Comparison of ENCODE assay signal across 21 cellular contexts in genomic region chr10:86500846-86501245, GRCh38. TPM values are rescaled to one million over a fixed set of nuclear protein-coding genes. Genes with fewer than 3 reads are reported as not detected.
A peak's percentile ranks its signal among the peaks of the same experiment; 100 is the strongest.
DNase-seq lines count a peak whose midpoint lies in the region; ATAC-seq and TF ChIP-seq lines count a peak whose summit lies in the region.
"Had no signal": no experiment of that assay in that cellular context is flagged by ENCODE, and none has a peak within 500 bp of the region (broad histone marks: within the 10 kb centered on the region; RNA-seq: fewer than 3 reads in every experiment).

No MANE protein-coding gene starts in this region.

- H3K4me1 Mint-ChIP-seq in activated T-cell treated with anti-CD3 and anti-CD28 coated beads, Interleukin-2, amount 50 U/mL, for 72 hours (ENCODE audit: low read depth): peaks cover 37% of the 10 kb centered on the region
- peaks cover 49% of the 10 kb centered on the region for H3K4me1 Mint-ChIP-seq in activated T-cell treated with anti-CD3 and anti-CD28 coated beads, Interleukin-2, amount 50 U/mL, for 4 hours (ENCODE audit: low read depth)
- peaks cover 33% of the 10 kb centered on the region for H3K4me1 Mint-ChIP-seq in T-helper 17 cell
- H3K4me1 Mint-ChIP-seq in stimulated activated effector memory CD8-positive, alpha-beta T cell treated with anti-CD3 and anti-CD28 coated beads, Interleukin-12 subunit alpha, Interleukin-12 subunit beta, amount 100 ng/mL, for 72 hours: peaks cover 30% of the 10 kb centered on the region

- no peaks in the 10 kb centered on the region for H3K27me3 Mint-ChIP-seq in activated T-cell treated with anti-CD3 and anti-CD28 coated beads, Interleukin-2, amount 50 U/mL, for 72 hours (ENCODE audit: low read depth)
- H3K27me3 Mint-ChIP-seq in activated T-cell treated with anti-CD3 and anti-CD28 coated beads, Interleukin-2, amount 50 U/mL, for 4 hours (ENCODE audit: low read depth): no peaks in the 10 kb centered on the region
- H3K27me3 Mint-ChIP-seq in T-helper 17 cell: no peaks in the 10 kb centered on the region
- H3K27me3 Mint-ChIP-seq: activated CD4-positive, alpha-beta T cell treated with anti-CD3 and anti-CD28 coated beads, Interleukin-2, amount 10 ng/mL, durations not matched to agents 7 days and 5 days had no signal

- ATAC-seq in activated T-cell treated with anti-CD3 and anti-CD28 coated beads, Interleukin-2, amount 50 U/mL, for 72 hours (replicated peaks in 1 of 2): no peak
- no peak for ATAC-seq in activated T-cell treated with anti-CD3 and anti-CD28 coated beads, Interleukin-2, amount 50 U/mL, for 4 hours
- no peak for ATAC-seq in T-helper 17 cell
- no peak for ATAC-seq in stimulated activated effector memory CD8-positive, alpha-beta T cell treated with anti-CD3 and anti-CD28 coated beads, Interleukin-12 subunit alpha, Interleukin-12 subunit beta, amount 100 ng/mL, for 72 hours
- no peak for ATAC-seq in HG02642 (IDR thresholded peaks at IDR 0.05; ENCODE audit: poor library complexity, unreplicated experiment)
- ATAC-seq: left cardiac atrium, upper lobe of right lung had no signal

- H3K4me3 Mint-ChIP-seq in activated T-cell treated with anti-CD3 and anti-CD28 coated beads, Interleukin-2, amount 50 U/mL, for 72 hours: no peak overlapping the region
- no peak overlapping the region for H3K4me3 Mint-ChIP-seq in activated T-cell treated with anti-CD3 and anti-CD28 coated beads, Interleukin-2, amount 50 U/mL, for 4 hours
- no peak overlapping the region for H3K4me3 Mint-ChIP-seq in T-helper 17 cell
- H3K4me3 Mint-ChIP-seq in stimulated activated effector memory CD8-positive, alpha-beta T cell treated with anti-CD3 and anti-CD28 coated beads, Interleukin-12 subunit alpha, Interleukin-12 subunit beta, amount 100 ng/mL, for 72 hours: no peak overlapping the region
- H3K4me3 Mint-ChIP-seq: activated CD4-positive, alpha-beta T cell treated with anti-CD3 and anti-CD28 coated beads, Interleukin-2, amount 10 ng/mL, durations not matched to agents 7 days and 5 days; CD14-positive monocyte; nephron had no signal

- H3K36me3 Mint-ChIP-seq in activated T-cell treated with anti-CD3 and anti-CD28 coated beads, Interleukin-2, amount 50 U/mL, for 72 hours (ENCODE audit: insufficient read depth in 2 of 2): peaks cover 10 to 25% of the 10 kb centered on the region in 2 donors
- H3K36me3 Mint-ChIP-seq in activated T-cell treated with anti-CD3 and anti-CD28 coated beads, Interleukin-2, amount 50 U/mL, for 4 hours (ENCODE audit: insufficient read depth): peaks cover 34% of the 10 kb centered on the region
- H3K36me3 Mint-ChIP-seq in T-helper 17 cell (ENCODE audit: low read depth): peaks cover 10% of the 10 kb centered on the region
- peaks cover 69% of the 10 kb centered on the region for H3K36me3 Mint-ChIP-seq in stimulated activated effector memory CD8-positive, alpha-beta T cell treated with anti-CD3 and anti-CD28 coated beads, Interleukin-12 subunit alpha, Interleukin-12 subunit beta, amount 100 ng/mL, for 72 hours

- no peaks in the 10 kb centered on the region for H3K9me3 Mint-ChIP-seq in activated T-cell treated with anti-CD3 and anti-CD28 coated beads, Interleukin-2, amount 50 U/mL, for 72 hours
- no peaks in the 10 kb centered on the region for H3K9me3 Mint-ChIP-seq in activated T-cell treated with anti-CD3 and anti-CD28 coated beads, Interleukin-2, amount 50 U/mL, for 4 hours
- no peaks in the 10 kb centered on the region for H3K9me3 Mint-ChIP-seq in stimulated activated effector memory CD8-positive, alpha-beta T cell treated with anti-CD3 and anti-CD28 coated beads, Interleukin-12 subunit alpha, Interleukin-12 subunit beta, amount 100 ng/mL, for 72 hours
- H3K9me3 Mint-ChIP-seq: activated CD4-positive, alpha-beta T cell treated with anti-CD3 and anti-CD28 coated beads, Interleukin-2, amount 10 ng/mL, durations not matched to agents 7 days and 5 days; CD14-positive monocyte; nephron had no signal

- TF ChIP-seq CTCF in fibroblast of mammary gland (conservative IDR thresholded peaks at IDR 0.05; ENCODE audit: control insufficient read depth, insufficient read depth, low read depth, low read length): no peak
- TF ChIP-seq CTCF in BE2C (IDR thresholded peaks at IDR 0.05; ENCODE audit: low read depth, low read length): no peak

- H3K36me3 ChIP-seq in BE2C: peaks cover 41% of the 10 kb centered on the region

- no peak overlapping the region for H3K4me3 ChIP-seq in fibroblast of mammary gland (ENCODE audit: control insufficient read depth, low read depth, low read length)
- no peak overlapping the region for H3K4me3 ChIP-seq in BE2C (ENCODE audit: low read depth, low read length)
- H3K4me3 ChIP-seq: ascending aorta, colonic mucosa, skin epidermis, upper lobe of right lung had no signal

- H3K27ac Mint-ChIP-seq in activated T-cell treated with anti-CD3 and anti-CD28 coated beads, Interleukin-2, amount 50 U/mL, for 72 hours: peak overlapping the region; percentile 77
- peak overlapping the region; percentile 78 for H3K27ac Mint-ChIP-seq in T-helper 17 cell
- H3K27ac Mint-ChIP-seq in stimulated activated effector memory CD8-positive, alpha-beta T cell treated with anti-CD3 and anti-CD28 coated beads, Interleukin-12 subunit alpha, Interleukin-12 subunit beta, amount 100 ng/mL, for 72 hours: peak overlapping the region; percentile 21
- H3K27ac Mint-ChIP-seq: activated CD4-positive, alpha-beta T cell treated with anti-CD3 and anti-CD28 coated beads, Interleukin-2, amount 10 ng/mL, durations not matched to agents 7 days and 5 days; nephron had no signal

- H3K4me1 ChIP-seq in BE2C: no peaks in the 10 kb centered on the region
- H3K4me1 ChIP-seq: colonic mucosa, upper lobe of right lung had no signal

- H3K9me3 ChIP-seq in T-helper 17 cell (ENCODE audit: control insufficient read depth, low read length, poor library complexity, severe bottlenecking): no peaks in the 10 kb centered on the region
- no peaks in the 10 kb centered on the region for H3K9me3 ChIP-seq in BE2C
- H3K9me3 ChIP-seq: ascending aorta, colonic mucosa, upper lobe of right lung had no signal

- H3K27me3 ChIP-seq in BE2C: no peaks in the 10 kb centered on the region
- H3K27me3 ChIP-seq: ascending aorta, colonic mucosa, upper lobe of right lung had no signal

- no peak for DNase-seq in activated T-cell treated with anti-CD3 and anti-CD28 coated beads, Interleukin-2, amount 50 U/mL, for 72 hours
- no peak for DNase-seq in activated T-cell treated with anti-CD3 and anti-CD28 coated beads, Interleukin-2, amount 50 U/mL, for 4 hours
- no peak for DNase-seq in T-helper 17 cell
- DNase-seq in fibroblast of mammary gland (ENCODE audit: low read depth): peak; percentile 60
- no peak for DNase-seq in stimulated activated effector memory CD8-positive, alpha-beta T cell treated with anti-CD3 and anti-CD28 coated beads, Interleukin-12 subunit alpha, Interleukin-12 subunit beta, amount 100 ng/mL, for 72 hours (ENCODE audit: low spot score in 2 of 2)
- DNase-seq in BE2C: no peak
- DNase-seq in germinal center (ENCODE audit: low spot score): no peak
- DNase-seq: 8988T; activated CD4-positive, alpha-beta T cell treated with anti-CD3 and anti-CD28 coated beads, Interleukin-2, amount 10 ng/mL, durations not matched to agents 7 days and 5 days; activated naive CD4-positive, alpha-beta T cell; colonic mucosa; left cardiac atrium; NCI-H1105 treated with DMSO at 0.1 percent for 48 hours; Right ventricle myocardium superior; stimulated activated CD4-positive, alpha-beta T cell treated with anti-CD3 and anti-CD28 coated beads, Interleukin-2, amount 100 ng/mL, for 48 hours; upper lobe of right lung had no signal

RNA-seq across cellular contexts. Expression of gene WAPL, which starts 20.7 kb away (rescaled TPM):
- total RNA-seq in activated T-cell treated with anti-CD3 and anti-CD28 coated beads, Interleukin-2, amount 50 U/mL, for 72 hours: 10 to 100 TPM; 53.6 to 57.6 TPM
- total RNA-seq in activated T-cell treated with anti-CD3 and anti-CD28 coated beads, Interleukin-2, amount 50 U/mL, for 4 hours: 10 to 100 TPM; 38.7 to 42.9 (median 42.4) TPM
- 10 to 100 TPM; 42.9 to 43.0 TPM for total RNA-seq in T-helper 17 cell
- polyA plus RNA-seq in BE2C (2012; ENCODE audit: insufficient read depth, insufficient read length, low read depth): 36.4 TPM

Comparison
In these comparisons a context has a peak if more than half of its experiments do, and no peak if none do; other contexts are left out.
1. H3K27ac Mint-ChIP-seq: peak in every context shown above with its lines; median percentile 78 in T-helper 17 cell; 77 in activated T-cell treated with anti-CD3 and anti-CD28 coated beads, Interleukin-2, amount 50 U/mL, for 72 hours; 21 in stimulated activated effector memory CD8-positive, alpha-beta T cell treated with anti-CD3 and anti-CD28 coated beads, Interleukin-12 subunit alpha, Interleukin-12 subunit beta, amount 100 ng/mL, for 72 hours.